7 cellular contexts compared by ENCODE assay signal in the genomic region with DNA sequence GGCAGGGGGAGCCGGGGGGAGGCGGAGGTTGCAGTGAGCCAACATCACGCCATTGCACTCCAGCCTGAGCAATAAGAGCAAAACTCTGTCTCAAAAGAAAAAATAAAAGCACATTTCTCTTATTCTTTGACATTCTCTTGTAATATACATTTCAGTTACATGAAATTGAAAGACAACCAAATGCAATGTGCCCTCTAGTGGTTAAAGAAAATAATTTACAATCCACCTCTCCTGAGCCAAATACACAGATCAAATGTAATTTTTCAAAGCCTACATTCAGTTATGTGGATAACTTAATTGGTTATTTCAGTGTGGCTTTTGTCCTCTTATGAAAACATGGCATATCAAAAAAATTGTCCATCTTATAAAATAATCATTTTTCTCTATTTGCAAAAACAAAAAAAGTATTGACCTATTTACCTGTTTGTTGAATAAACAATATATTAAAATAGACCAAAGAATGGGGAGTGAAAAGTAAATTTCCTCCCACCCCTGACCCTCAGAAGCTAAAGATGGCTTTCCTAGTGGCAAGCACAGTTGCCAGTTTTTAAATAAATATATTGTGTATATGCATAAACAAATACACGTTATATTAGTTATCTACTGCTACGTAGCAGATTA. TPM values are rescaled to one million over a fixed set of nuclear protein-coding genes. Genes with fewer than 3 reads are reported as not detected.
DNase-seq lines count a peak whose midpoint lies in the region; ATAC-seq and TF ChIP-seq lines count a peak whose summit lies in the region.

No MANE protein-coding gene starts in this region.

- POLR2A ChIA-PET in GM10248 (lab: Yijun Ruan, JAX): interaction anchor here (0.7 kb wide), 1 partner anchor 13 kb away, joined by 3 read pairs; no protein-coding TSS in a partner anchor

- no peak overlapping the region for H3K4me3 Mint-ChIP-seq in neural crest cell

- H3K36me3 Mint-ChIP-seq in neural crest cell (ENCODE audit: low read depth): no peaks in the 10 kb centered on the region

- H3K4me3 ChIP-seq in HL-60 (replicated peaks; ENCODE audit: insufficient read depth, low read length) (no peak overlapping the region), epithelial cell of esophagus (ENCODE audit: low read length) (no peak overlapping the region)

- H3K27ac Mint-ChIP-seq in neural crest cell (ENCODE audit: unreplicated experiment): no peak overlapping the region

- H3K9me3 Mint-ChIP-seq in neural crest cell: no peaks in the 10 kb centered on the region

- no peaks in the 10 kb centered on the region for H3K27me3 ChIP-seq in HL-60 (ENCODE audit: insufficient read depth, poor library complexity, severe bottlenecking)

- CTCF ChIA-PET in GM10248 (lab: Yijun Ruan, JAX): interaction anchor here (0.6 to 2.6 kb wide), 14 partner anchors 14 to 400 kb away, joined by 3 to 41 read pairs (median 4); a partner anchor contains a TSS

- H3K4me1 Mint-ChIP-seq in neural crest cell: peaks cover 7% of the 10 kb centered on the region

- H3K27me3 Mint-ChIP-seq in neural crest cell (ENCODE audit: low read depth): no peaks in the 10 kb centered on the region

- DNase-seq in GM10248 (ENCODE audit: extremely low spot score): peak; percentile 60
- no peak for DNase-seq in HL-60 (ENCODE audit: low read depth in 1 of 2, low spot score in 1 of 2)
- peak; percentile 67 for DNase-seq in RKO (ENCODE audit: low spot score)
- peak; percentile 53 for DNase-seq in epithelial cell of esophagus (ENCODE audit: low read depth)
- DNase-seq in neural crest cell (ENCODE audit: low read depth, low spot score): no peak
- DNase-seq in nucleus accumbens (lab: John Stamatoyannopoulos, UW): no peak

- H3K27ac ChIP-seq in HL-60 (replicated peaks): no peak overlapping the region

- no peak for ATAC-seq in GM18867 (IDR thresholded peaks at IDR 0.05; ENCODE audit: unreplicated experiment)

- peak; percentile 62 for TF ChIP-seq CTCF in GM10248 (IDR thresholded peaks at IDR 0.05; ENCODE audit: control extremely low read depth, extremely low read depth, low read depth, missing control alignments)
- TF ChIP-seq CTCF in HL-60 (IDR thresholded peaks at IDR 0.05; ENCODE audit: insufficient read depth, low read length): peak; percentile 14
- peak; percentile 51 for TF ChIP-seq CTCF in epithelial cell of esophagus (IDR thresholded peaks at IDR 0.05; ENCODE audit: insufficient read depth, low read depth, low read length, missing control alignments)
- peak; percentile 84 for TF ChIP-seq CTCF in neural crest cell (conservative IDR thresholded peaks at IDR 0.05)

RNA-seq across cellular contexts. Expression of a gene that starts 14.2 kb away (rescaled TPM):
- 152 and 166 TPM in 2 replicates for total RNA-seq in neural crest cell

RNA-seq across cellular contexts. Expression of a gene that starts 23.7 kb away (rescaled TPM):
- total RNA-seq in neural crest cell: 1.8 and 1.9 TPM in 2 replicates

Comparison
In these comparisons a context has a peak if more than half of its experiments do, and no peak if none do; other contexts are left out.
1. DNase-seq: peak in GM10248 (single experiment), RKO (single experiment) and epithelial cell of esophagus (single experiment); none in HL-60 (0 of 2), neural crest cell (single experiment) and nucleus accumbens (0 of 56).
2. CTCF ChIP-seq: peak in every context shown above with its lines; median percentile 84 in neural crest cell; 62 in GM10248; 51 in epithelial cell of esophagus; 14 in HL-60.